ENCODE assay signal across 8 cellular contexts in the genomic region with DNA sequence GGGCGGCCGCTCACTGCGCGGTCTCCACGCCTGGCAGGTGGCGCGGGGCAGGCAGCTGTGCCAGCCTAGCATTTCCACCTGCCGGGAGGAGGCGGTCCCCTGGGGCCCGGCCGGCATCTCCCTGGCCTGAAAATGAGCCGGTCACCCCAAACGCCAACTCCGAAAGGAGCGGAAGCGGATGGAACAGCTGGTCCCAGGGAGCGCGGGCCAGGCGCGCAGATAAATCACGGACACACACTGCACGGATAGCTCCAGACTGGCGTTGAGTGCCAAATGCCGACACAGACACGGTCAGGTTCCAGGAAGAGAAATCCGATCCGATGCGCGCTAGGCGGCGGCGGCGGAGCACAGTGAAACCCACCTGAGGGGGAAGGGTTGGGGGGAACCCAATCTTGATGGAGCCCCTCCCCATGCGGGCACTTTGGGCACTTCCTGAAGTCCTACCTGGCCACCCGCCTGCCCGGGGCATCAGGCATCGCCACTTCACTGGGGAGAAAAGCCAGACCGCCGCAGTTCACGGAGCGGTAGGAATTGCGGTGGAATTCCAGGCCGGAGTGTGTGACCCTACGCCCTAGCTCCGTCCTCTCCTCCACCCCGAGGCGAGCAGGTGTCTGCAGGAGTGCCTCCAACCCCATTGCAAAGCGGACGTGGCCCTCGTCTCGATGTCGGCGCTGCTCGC. TPM values are rescaled to one million over a fixed set of nuclear protein-coding genes. Genes with fewer than 3 reads are reported as not detected.
A peak's percentile ranks its signal among the peaks of the same experiment; 100 is the strongest.
DNase-seq lines count a peak whose midpoint lies in the region; ATAC-seq and TF ChIP-seq lines count a peak whose summit lies in the region.

No MANE protein-coding gene starts in this region.

- H3K9me3 ChIP-seq in iPS DF 6.9 (ENCODE audit: control insufficient read depth, insufficient read depth, low read length) = no peaks in the 10 kb centered on the region

- WGBS in iPS DF 6.9 (ENCODE audit: insufficient coverage, insufficient read length) = no CpG with 5 or more reads among the region's 54 CpGs

- H3K27me3 ChIP-seq in H7 (ENCODE audit: control insufficient read depth, insufficient read depth, low read length) (peaks cover 51% of the 10 kb centered on the region), iPS DF 6.9 (ENCODE audit: control insufficient read depth, insufficient read depth, low read length) (peaks cover 32% of the 10 kb centered on the region)

- peak overlapping the region; percentile 52; the same call in 1 of the 2 replicates for H3K27ac ChIP-seq in VCaP
- no peak overlapping the region for H3K27ac ChIP-seq in iPS DF 6.9 (ENCODE audit: low read length)

- H3K4me3 ChIP-seq in H7 (ENCODE audit: insufficient read depth, low read depth, low read length) = peak overlapping the region; percentile 60
- peak overlapping the region; percentile 46; the same call in 1 of the 2 replicates for H3K4me3 ChIP-seq in iPS DF 6.9 (ENCODE audit: low read length)
- peak overlapping the region; percentile 31 for H3K4me3 ChIP-seq in skeletal muscle cell (ENCODE audit: low read depth, low read length)

- TF ChIP-seq CTCF in VCaP (conservative IDR thresholded peaks at IDR 0.05) = 0 out of 2 replicates have a peak, but pooled peaks have one; percentile 8

- DNase-seq in H7 = peak; percentile 81
- no peak for DNase-seq in iPS DF 6.9 (ENCODE audit: low read depth, low spot score)
- peak; percentile 31 for DNase-seq in skeletal muscle cell (ENCODE audit: low read depth)
- DNase-seq in inferior parietal cortex (ENCODE audit: extremely low spot score) = no peak
- DNase-seq in activated CD4-positive, alpha-beta T cell treated with anti-CD3 and anti-CD28 coated beads for 4 hours = no peak
- DNase-seq in RPMI8226 = no peak

- ATAC-seq in GM21367 (IDR thresholded peaks at IDR 0.05; ENCODE audit: unreplicated experiment) = no peak

- H3K36me3 ChIP-seq in H7 (replicated peaks; ENCODE audit: control insufficient read depth, insufficient read depth, low read length) (no peaks in the 10 kb centered on the region), iPS DF 6.9 (ENCODE audit: control insufficient read depth, insufficient read depth, low read length) (no peaks in the 10 kb centered on the region)

- H3K4me1 ChIP-seq in iPS DF 6.9 (ENCODE audit: control insufficient read depth, insufficient read depth, low read length) = no peaks in the 10 kb centered on the region

RNA-seq across cellular contexts. Expression of gene PLEKHD1, which starts 0.6 kb away (rescaled TPM):
- 0.10 and 0.37 TPM in 2 replicates for total RNA-seq in H7 (2014; rRNA removed; shearing (Covaris generic))

Comparison
In these comparisons a context has a peak if more than half of its experiments do, and no peak if none do; other contexts are left out.
1. DNase-seq: peak in H7 (single experiment) and skeletal muscle cell (single experiment); none in iPS DF 6.9 (single experiment), inferior parietal cortex (single experiment), activated CD4-positive, alpha-beta T cell treated with anti-CD3 and anti-CD28 coated beads for 4 hours (0 of 2) and RPMI8226 (single experiment).
2. Peak in every context shown above with its lines, with median percentiles within 50 percentile points of each other: H3K4me3 ChIP-seq.